ENCODE assay signal across 9 cellular contexts in genomic region chr22:36433318-36434231, GRCh38. TPM values are rescaled to one million over a fixed set of nuclear protein-coding genes. Genes with fewer than 3 reads are reported as not detected.
DNase-seq lines count a peak whose midpoint lies in the region; ATAC-seq and TF ChIP-seq lines count a peak whose summit lies in the region.
"Had no signal": no experiment of that assay in that cellular context is flagged by ENCODE, and none has a peak within 500 bp of the region (broad histone marks: within the 10 kb centered on the region; RNA-seq: fewer than 3 reads in every experiment).

No MANE protein-coding gene starts in this region.

- TF ChIP-seq EP300 in stomach (IDR thresholded peaks at IDR 0.05) = no peak

- no peaks in the 10 kb centered on the region for H3K36me3 Mint-ChIP-seq in activated CD4-positive, alpha-beta memory T cell treated with anti-CD3 and anti-CD28 coated beads for 36 hours
- H3K36me3 Mint-ChIP-seq in activated CD4-positive, alpha-beta memory T cell treated with anti-CD3 and anti-CD28 coated beads, Interleukin-2, amount 10 ng/mL, durations not matched to agents 7 days and 5 days (ENCODE audit: low read depth) = no peaks in the 10 kb centered on the region

- intact Hi-C loops in activated CD4-positive, alpha-beta memory T cell treated with anti-CD3 and anti-CD28 coated beads for 36 hours (cut with micrococcal nuclease) = loop anchor here (2.0 kb wide), 1 partner anchor 17 kb away; no protein-coding TSS in a partner anchor
- intact Hi-C loops in stomach (cut with DNase I; ENCODE audit: low total_unique reads) = no loop called here

- POLR2A ChIA-PET in activated CD4-positive, alpha-beta memory T cell treated with anti-CD3 and anti-CD28 coated beads for 36 hours (lab: Charles Lee) = no interaction called here
- POLR2A ChIA-PET in activated CD4-positive, alpha-beta memory T cell treated with anti-CD3 and anti-CD28 coated beads, Interleukin-2, amount 10 ng/mL, durations not matched to agents 7 days and 5 days (lab: Charles Lee) = interaction anchor here (1.5 kb wide), 1 partner anchor 14 kb away, joined by 6 read pairs; no protein-coding TSS in a partner anchor

- no peak for DNase-seq in activated CD4-positive, alpha-beta memory T cell treated with anti-CD3 and anti-CD28 coated beads for 36 hours
- no peak for DNase-seq in activated CD4-positive, alpha-beta memory T cell treated with anti-CD3 and anti-CD28 coated beads, Interleukin-2, amount 10 ng/mL, durations not matched to agents 7 days and 5 days
- DNase-seq in NCI-H748 (lab: John Stamatoyannopoulos, UW; ENCODE audit: unreplicated experiment) (peak; percentile 95), left lobe of liver (ENCODE audit: low spot score) (no peak), stomach (peak; percentile 88), SW 1271 (lab: John Stamatoyannopoulos, UW) (no peak), T-helper 1 cell (no peak)
- no peak for DNase-seq in activated CD4-positive, alpha-beta T cell treated with anti-CD3 and anti-CD28 coated beads, Interleukin-2, amount 50 U/mL, for 48 hours
- DNase-seq: kidney glomerular epithelial cell had no signal

- no peak overlapping the region for H3K4me3 ChIP-seq in stomach

- WGBS in stomach, 5 donors = 39 to 67% (median 45%) methylated on average over 13 to 14 of the region's 14 CpGs

- H3K27ac Mint-ChIP-seq in activated CD4-positive, alpha-beta memory T cell treated with anti-CD3 and anti-CD28 coated beads for 36 hours = peak overlapping the region; percentile 13
- no peak overlapping the region for H3K27ac Mint-ChIP-seq in activated CD4-positive, alpha-beta memory T cell treated with anti-CD3 and anti-CD28 coated beads, Interleukin-2, amount 10 ng/mL, durations not matched to agents 7 days and 5 days

- H3K27ac ChIP-seq in stomach = peak overlapping the region; percentile 11 to 43 (median 34)

- no peaks in the 10 kb centered on the region for H3K36me3 ChIP-seq in stomach

- TF ChIP-seq CTCF in stomach (IDR thresholded peaks at IDR 0.05) = no peak

- no peak for TF ChIP-seq POLR2A in stomach (IDR thresholded peaks at IDR 0.05)

- ATAC-seq in left lobe of liver = peak; percentile 64

- H3K4me3 Mint-ChIP-seq in activated CD4-positive, alpha-beta memory T cell treated with anti-CD3 and anti-CD28 coated beads for 36 hours = no peak overlapping the region
- H3K4me3 Mint-ChIP-seq in activated CD4-positive, alpha-beta memory T cell treated with anti-CD3 and anti-CD28 coated beads, Interleukin-2, amount 10 ng/mL, durations not matched to agents 7 days and 5 days = no peak overlapping the region

- H3K27me3 Mint-ChIP-seq in activated CD4-positive, alpha-beta memory T cell treated with anti-CD3 and anti-CD28 coated beads for 36 hours = no peaks in the 10 kb centered on the region
- no peaks in the 10 kb centered on the region for H3K27me3 Mint-ChIP-seq in activated CD4-positive, alpha-beta memory T cell treated with anti-CD3 and anti-CD28 coated beads, Interleukin-2, amount 10 ng/mL, durations not matched to agents 7 days and 5 days

- H3K4me1 ChIP-seq in stomach = peaks cover 39 to 50% (median 44%) of the 10 kb centered on the region in 4 donors

- H3K9me3 ChIP-seq in stomach = no peaks in the 10 kb centered on the region

- no peaks in the 10 kb centered on the region for H3K27me3 ChIP-seq in stomach

- no peaks in the 10 kb centered on the region for H3K9me3 Mint-ChIP-seq in activated CD4-positive, alpha-beta memory T cell treated with anti-CD3 and anti-CD28 coated beads for 36 hours
- no peaks in the 10 kb centered on the region for H3K9me3 Mint-ChIP-seq in activated CD4-positive, alpha-beta memory T cell treated with anti-CD3 and anti-CD28 coated beads, Interleukin-2, amount 10 ng/mL, durations not matched to agents 7 days and 5 days

- peaks cover 27% of the 10 kb centered on the region for H3K4me1 Mint-ChIP-seq in activated CD4-positive, alpha-beta memory T cell treated with anti-CD3 and anti-CD28 coated beads for 36 hours (ENCODE audit: low read depth)
- peaks cover 25% of the 10 kb centered on the region for H3K4me1 Mint-ChIP-seq in activated CD4-positive, alpha-beta memory T cell treated with anti-CD3 and anti-CD28 coated beads, Interleukin-2, amount 10 ng/mL, durations not matched to agents 7 days and 5 days

- CTCF ChIA-PET in activated CD4-positive, alpha-beta memory T cell treated with anti-CD3 and anti-CD28 coated beads for 36 hours (lab: Charles Lee) = no interaction called here
- CTCF ChIA-PET in activated CD4-positive, alpha-beta memory T cell treated with anti-CD3 and anti-CD28 coated beads, Interleukin-2, amount 10 ng/mL, durations not matched to agents 7 days and 5 days (lab: Charles Lee) = no interaction called here

RNA-seq across cellular contexts. Expression of gene MYH9, which starts 45.8 kb away (rescaled TPM):
- total RNA-seq in activated CD4-positive, alpha-beta memory T cell treated with anti-CD3 and anti-CD28 coated beads for 36 hours = 100 to 1,000 TPM; 712 to 720 TPM
- total RNA-seq in activated CD4-positive, alpha-beta memory T cell treated with anti-CD3 and anti-CD28 coated beads, Interleukin-2, amount 10 ng/mL, durations not matched to agents 7 days and 5 days = 100 to 1,000 TPM; 840 to 865 TPM
- total RNA-seq in left lobe of liver (204 TPM), stomach (100 to 1,000 TPM; 155 to 620 (median 272) TPM)
- 10 to 100 TPM; 46.7 to 79.3 (median 54.3) TPM for polyA plus RNA-seq in stomach

RNA-seq across cellular contexts. Expression of gene TXN2, which starts 47.9 kb away (rescaled TPM):
- total RNA-seq in activated CD4-positive, alpha-beta memory T cell treated with anti-CD3 and anti-CD28 coated beads for 36 hours = 10 to 100 TPM; 94.3 to 97.0 TPM
- 10 to 100 TPM; 72.3 to 73.2 TPM for total RNA-seq in activated CD4-positive, alpha-beta memory T cell treated with anti-CD3 and anti-CD28 coated beads, Interleukin-2, amount 10 ng/mL, durations not matched to agents 7 days and 5 days
- 65.3 TPM for total RNA-seq in left lobe of liver
- total RNA-seq in stomach = 100 to 1,000 TPM in 1 of 5 donors, 10 to 100 TPM in 3, 1 to 10 TPM in 1; 7.0 to 279 (median 43.7) TPM
- polyA plus RNA-seq in stomach = 100 to 1,000 TPM in 2 of 3 donors, 10 to 100 TPM in 1; 86.8 to 144 (median 124) TPM

Comparison
In these comparisons a context has a peak if more than half of its experiments do, and no peak if none do; other contexts are left out.
1. DNase-seq: peak in NCI-H748 (single experiment) and stomach (single experiment); none in activated CD4-positive, alpha-beta memory T cell treated with anti-CD3 and anti-CD28 coated beads for 36 hours (single experiment), activated CD4-positive, alpha-beta memory T cell treated with anti-CD3 and anti-CD28 coated beads, Interleukin-2, amount 10 ng/mL, durations not matched to agents 7 days and 5 days (single experiment), left lobe of liver (single experiment), SW 1271 (0 of 2), T-helper 1 cell (0 of 5) and activated CD4-positive, alpha-beta T cell treated with anti-CD3 and anti-CD28 coated beads, Interleukin-2, amount 50 U/mL, for 48 hours (0 of 2).